15 cellular contexts compared by ENCODE assay signal in genomic region chr15:73518876-73519594, GRCh38.
DNase-seq lines count a peak whose midpoint lies in the region; ATAC-seq and TF ChIP-seq lines count a peak whose summit lies in the region.
"Had no signal": no experiment of that assay in that cellular context is flagged by ENCODE, and none has a peak within 500 bp of the region (broad histone marks: within the 10 kb centered on the region; RNA-seq: fewer than 3 reads in every experiment).

No MANE protein-coding gene starts in this region.

- H3K9me3 Mint-ChIP-seq in central memory CD8-positive, alpha-beta T cell, result no peaks in the 10 kb centered on the region

- H3K4me1 ChIP-seq in right atrium auricular region, result peaks cover 0 to 7% of the 10 kb centered on the region in 2 donors

- no peaks in the 10 kb centered on the region for H3K27me3 ChIP-seq in right atrium auricular region

- in situ Hi-C loops in KBM-7 (cut with MboI; ENCODE audit: low pct_unique_long_range_greater_than_20kb, low sequenced_read_pairs), result no loop called here

- no peaks in the 10 kb centered on the region for H3K36me3 ChIP-seq in right atrium auricular region
- H3K36me3 ChIP-seq: HAP-1 had no signal

- H3K27ac ChIP-seq in right atrium auricular region, result peak overlapping the region; percentile 33 to 75

- ATAC-seq in central memory CD8-positive, alpha-beta T cell (replicated peaks; ENCODE audit: extremely low read depth, poor library complexity, severe bottlenecking), result peak; percentile 76
- ATAC-seq in HG03432 (IDR thresholded peaks at IDR 0.05; ENCODE audit: unreplicated experiment), result no peak
- ATAC-seq: K562, PC-3 had no signal

- no peaks in the 10 kb centered on the region for H3K9me3 ChIP-seq in right atrium auricular region
- H3K9me3 ChIP-seq: HAP-1 had no signal

- H3K27ac Mint-ChIP-seq in central memory CD8-positive, alpha-beta T cell (ENCODE audit: low read depth), result peak overlapping the region; percentile 63
- H3K27ac Mint-ChIP-seq: B cell; CD4-positive, alpha-beta T cell had no signal

- H3K4me1 Mint-ChIP-seq in central memory CD8-positive, alpha-beta T cell, result peaks cover 50% of the 10 kb centered on the region
- H3K4me1 Mint-ChIP-seq: B cell had no signal

- H3K4me3 ChIP-seq in right atrium auricular region, result no peak overlapping the region
- H3K4me3 ChIP-seq: HAP-1, K562 had no signal

- no peaks in the 10 kb centered on the region for H3K27me3 Mint-ChIP-seq in central memory CD8-positive, alpha-beta T cell

- DNase-seq in right atrium auricular region (ENCODE audit: low spot score) (no peak), cardiac septum (ENCODE audit: low spot score) (no peak), KBM-7 (peak; percentile 4), GM03348 (ENCODE audit: low spot score) (no peak)
- DNase-seq in central memory CD8-positive, alpha-beta T cell (ENCODE audit: low spot score in 2 of 2), result no peak
- no peak for DNase-seq in stimulated activated CD4-positive, alpha-beta T cell treated with anti-CD3 and anti-CD28 coated beads, Interleukin-15, amount 100 ng/mL, for 24 hours
- DNase-seq: Calu3; CD4-positive, alpha-beta T cell; DMS79; NCI-H1092 treated with DMSO at 0.1 percent for 48 hours; PC-3 had no signal

- no peak for TF ChIP-seq CTCF in right atrium auricular region (IDR thresholded peaks at IDR 0.05)

- no peaks in the 10 kb centered on the region for H3K36me3 Mint-ChIP-seq in central memory CD8-positive, alpha-beta T cell (ENCODE audit: insufficient read depth)

- intact Hi-C loops in cardiac septum (cut with DNase I), result loop anchor here (10.0 kb wide), 1 partner anchor 154 kb away; the partner anchor contains the start of gene HCN4

- H3K4me3 Mint-ChIP-seq in central memory CD8-positive, alpha-beta T cell, result peak overlapping the region; percentile 26
- H3K4me3 Mint-ChIP-seq: B cell; CD4-positive, alpha-beta T cell had no signal
